Comparison of ENCODE assay signal across 10 cellular contexts in genomic region chr5:163915481-163915961, GRCh38.
A peak's percentile ranks its signal among the peaks of the same experiment; 100 is the strongest.
DNase-seq lines count a peak whose midpoint lies in the region; ATAC-seq, FAIRE-seq and TF ChIP-seq lines count a peak whose summit lies in the region.
"Had no signal": no experiment of that assay in that cellular context is flagged by ENCODE, and none has a peak within 500 bp of the region (broad histone marks: within the 10 kb centered on the region; RNA-seq: fewer than 3 reads in every experiment).

No MANE protein-coding gene starts in this region.

- no peak overlapping the region for H3K23ac ChIP-seq in H9 (ENCODE audit: insufficient read length, low read depth, low read length)
- no peak overlapping the region for H3K23ac ChIP-seq in trophoblast cell (ENCODE audit: low read length)

- no peak for TF ChIP-seq EP300 in K562 (IDR thresholded peaks at IDR 0.05; ENCODE audit: low read length)

- H3K79me2 ChIP-seq in H9 (ENCODE audit: insufficient read depth, low read length) (no peaks in the 10 kb centered on the region), K562 (ENCODE audit: control insufficient read depth, insufficient read depth, low read length) (no peaks in the 10 kb centered on the region), trophoblast cell (ENCODE audit: control insufficient read depth, insufficient read depth, low read length, poor library complexity) (no peaks in the 10 kb centered on the region)

- H2AFZ ChIP-seq in H9 (ENCODE audit: low read length) (no peak overlapping the region), K562 (ENCODE audit: low read depth, low read length) (no peak overlapping the region), trophoblast cell (ENCODE audit: insufficient read depth, low read length, poor library complexity) (no peak overlapping the region)

- no peaks in the 10 kb centered on the region for H3K9me1 ChIP-seq in K562 (ENCODE audit: control insufficient read depth, insufficient read depth, low read length)

- H3K4me1 Mint-ChIP-seq in H9 = peaks cover 11 to 17% of the 10 kb centered on the region in 2 experiments

- no peak overlapping the region for H3K9ac ChIP-seq in H9 (ENCODE audit: extremely low read depth, insufficient read length, low read length)
- H3K9ac ChIP-seq in K562 (ENCODE audit: insufficient read depth in 1 of 2, low read depth in 2 of 2, low read length in 2 of 2) = no peak overlapping the region
- H3K9ac ChIP-seq in trophoblast cell (ENCODE audit: low read length) = no peak overlapping the region

- no peak overlapping the region for H4K91ac ChIP-seq in H9 (ENCODE audit: insufficient read length, low read depth, low read length)
- H4K91ac ChIP-seq in trophoblast cell (ENCODE audit: low read depth, low read length) = peak overlapping the region; percentile 64

- H3K18ac ChIP-seq in H9 (ENCODE audit: insufficient read length, low read depth, low read length) = no peak overlapping the region
- no peak overlapping the region for H3K18ac ChIP-seq in trophoblast cell (ENCODE audit: low read length)

- no peak overlapping the region for H3T11ph ChIP-seq in H9 (ENCODE audit: low read length)

- peak overlapping the region in 2 of 3 experiments; percentile 29 to 44; a peak in 4 of 7 replicates for H3K27ac Mint-ChIP-seq in H9

- POLR2A ChIA-PET in K562 (lab: Yijun Ruan, JAX) = no interaction called here

- H3K4ac ChIP-seq in H9 (ENCODE audit: low read depth, low read length) = no peak overlapping the region
- no peak overlapping the region for H3K4ac ChIP-seq in trophoblast cell (ENCODE audit: low read depth, low read length)

- no peak overlapping the region for H3K4me2 ChIP-seq in H9 (ENCODE audit: insufficient read depth, insufficient read length, low read length)
- H3K4me2 ChIP-seq in K562 (ENCODE audit: insufficient read depth, low read length) = no peak overlapping the region
- no peak overlapping the region for H3K4me2 ChIP-seq in trophoblast cell (ENCODE audit: low read length)

- no peak overlapping the region for H4K5ac ChIP-seq in H9 (ENCODE audit: insufficient read length, low read depth, low read length)

- no peak overlapping the region for H4K12ac ChIP-seq in trophoblast cell (ENCODE audit: low read depth, low read length)

- H3K9me3 ChIP-seq in H9 (ENCODE audit: control insufficient read depth, low read depth, low read length) (no peaks in the 10 kb centered on the region), K562 (replicated peaks; ENCODE audit: control insufficient read depth, insufficient read depth, low read depth, low read length) (0 out of 2 replicates have a peak, but pooled peaks cover 1% of the 10 kb centered on the region), trophoblast cell (ENCODE audit: insufficient read depth, low read depth, low read length) (peaks cover 3% of the 10 kb centered on the region)
- H3K9me3 ChIP-seq: SJSA1 had no signal

- H3K27me3 Mint-ChIP-seq in H9 (ENCODE audit: low read depth) = no peaks in the 10 kb centered on the region

- H2BK15ac ChIP-seq in H9 (ENCODE audit: low read depth, low read length) = no peak overlapping the region

- no peak overlapping the region for H3K4me3 Mint-ChIP-seq in H9

- no peak overlapping the region for H3K14ac ChIP-seq in H9 (ENCODE audit: insufficient read depth, low read length)
- H3K14ac ChIP-seq in trophoblast cell (ENCODE audit: low read length) = no peak overlapping the region

- no peak for FAIRE-seq in K562 (lab: Jason Lieb, UNC)
- FAIRE-seq: islet of Langerhans had no signal

- peaks cover 5 to 8% (median 7%) of the 10 kb centered on the region in 3 experiments; a peak in 5 of 7 replicates for H3K36me3 Mint-ChIP-seq in H9 (ENCODE audit: insufficient read depth in 1 of 3, low read depth in 3 of 3)

- no peaks in the 10 kb centered on the region for H3K79me1 ChIP-seq in H9 (ENCODE audit: insufficient read depth, low read depth, low read length, poor library complexity, severe bottlenecking)
- peaks cover 9% of the 10 kb centered on the region for H3K79me1 ChIP-seq in trophoblast cell (ENCODE audit: low read length)

- intact Hi-C loops in K562 (cut with micrococcal nuclease) = no loop called here

- H3K4me1 ChIP-seq in H9 (ENCODE audit: insufficient read depth, low read length) = peaks cover 4% of the 10 kb centered on the region; the same call in 1 of the 2 replicates
- H3K4me1 ChIP-seq in K562 (replicated peaks in 1 of 2; ENCODE audit: control insufficient read depth in 2 of 2, insufficient read depth in 2 of 2, low read length in 2 of 2) = no peaks in the 10 kb centered on the region
- peaks cover 12 to 14% of the 10 kb centered on the region in 2 experiments for H3K4me1 ChIP-seq in trophoblast cell (ENCODE audit: control insufficient read depth in 1 of 2, insufficient read depth in 2 of 2, low read length in 2 of 2)
- H3K4me1 ChIP-seq: SJSA1 had no signal

- H3K4me3 ChIP-seq in K562 (no peak overlapping the region), trophoblast cell (ENCODE audit: low read depth, low read length) (no peak overlapping the region)
- H3K4me3 ChIP-seq: SJSA1 had no signal

- H2BK120ac ChIP-seq in H9 (ENCODE audit: low read depth, low read length, poor library complexity, severe bottlenecking) = no peak overlapping the region
- no peak overlapping the region for H2BK120ac ChIP-seq in trophoblast cell (ENCODE audit: insufficient read depth, low read length, poor library complexity)

- no peak overlapping the region for H3K56ac ChIP-seq in H9 (ENCODE audit: insufficient read length, low read depth, low read length)

- CTCF ChIA-PET in K562 (lab: Yijun Ruan, JAX; ENCODE audit: low intra/inter-chr PET ratio) = no interaction called here

- no peak for TF ChIP-seq RAD21 in K562 (CRISPR knock-in tag; conservative IDR thresholded peaks at IDR 0.05 in 1 of 2, IDR thresholded peaks at IDR 0.05 in 1 of 2)

- H3K36me3 ChIP-seq in K562 (ENCODE audit: control insufficient read depth, insufficient read depth, low read length) = no peaks in the 10 kb centered on the region
- no peaks in the 10 kb centered on the region for H3K36me3 ChIP-seq in trophoblast cell (ENCODE audit: control insufficient read depth in 1 of 2, insufficient read depth in 2 of 2, low read length in 2 of 2)
- H3K36me3 ChIP-seq: SJSA1 had no signal

- H2BK20ac ChIP-seq in H9 (ENCODE audit: low read depth, low read length, poor library complexity, severe bottlenecking) = no peak overlapping the region

- H3K27me3 ChIP-seq in H9 (ENCODE audit: insufficient read depth, low read length) (no peaks in the 10 kb centered on the region), K562 (ENCODE audit: control insufficient read depth in 2 of 2, insufficient read depth in 2 of 2, low read length in 2 of 2) (no peaks in the 10 kb centered on the region), trophoblast cell (ENCODE audit: insufficient read depth, low read length) (no peaks in the 10 kb centered on the region)
- H3K27me3 ChIP-seq: SJSA1 had no signal

- in situ Hi-C loops in K562 (cut with MboI) = no loop called here

- peaks cover 9 to 11% of the 10 kb centered on the region in 2 experiments for H3K9me3 Mint-ChIP-seq in H9

- H3K27ac ChIP-seq in H9 (ENCODE audit: insufficient read length, low read depth, low read length) (no peak overlapping the region), K562 (ENCODE audit: extremely low read depth, low read depth, low read length) (no peak overlapping the region), trophoblast cell (ENCODE audit: low read depth, low read length) (no peak overlapping the region)
- H3K27ac ChIP-seq: SJSA1 had no signal

- ATAC-seq in GM18508 (IDR thresholded peaks at IDR 0.05; ENCODE audit: insufficient read depth, unreplicated experiment) = peak; percentile 72
- ATAC-seq in K562 = peak; percentile 57; the same call in 2 of the 3 replicates

- no peaks in the 10 kb centered on the region for H3K23me2 ChIP-seq in H9 (ENCODE audit: insufficient read length, low read depth, low read length, poor library complexity, severe bottlenecking)

- BruUV-seq in K562 (replicated peaks; lab: Mats Ljungman, UMichigan) = no TSS peak

- H2BK12ac ChIP-seq in H9 (ENCODE audit: insufficient read length, low read depth, low read length) = no peak overlapping the region
- H2BK12ac ChIP-seq in trophoblast cell (ENCODE audit: low read length) = no peak overlapping the region

- DNase-seq in H9 (no peak), M059J (ENCODE audit: low read depth) (peak; percentile 54), K562 (ENCODE audit: extremely low read depth in 1 of 4, low spot score in 3 of 4) (peak in 1 of 4 experiments; percentile 2), trophoblast cell (no peak), activated T-cell treated with anti-CD3 and anti-CD28 coated beads for 4 hours (no peak), NCI-H187 (lab: John Stamatoyannopoulos, UW) (no peak), T1000 (lab: John Stamatoyannopoulos, UW) (no peak)

- H2BK5ac ChIP-seq in H9 (ENCODE audit: insufficient read length, low read length) = no peak overlapping the region
- H2BK5ac ChIP-seq in trophoblast cell (ENCODE audit: low read depth, low read length, poor library complexity) = no peak overlapping the region

- no peak for TF ChIP-seq POLR2A in K562 (conservative IDR thresholded peaks at IDR 0.05)

- TF ChIP-seq CTCF in H9 (conservative IDR thresholded peaks at IDR 0.05) = no peak
- no peak for TF ChIP-seq CTCF in K562 (IDR thresholded peaks at IDR 0.05 in 2 of 3, conservative IDR thresholded peaks at IDR 0.05 in 1 of 3; ENCODE audit: insufficient read depth in 2 of 3, low read depth in 1 of 3, low read length in 3 of 3)

- no peak overlapping the region for H2AK5ac ChIP-seq in H9 (ENCODE audit: insufficient read length, low read length)
- no peak overlapping the region for H2AK5ac ChIP-seq in trophoblast cell (ENCODE audit: low read length)

- H4K8ac ChIP-seq in H9 (replicated peaks; ENCODE audit: insufficient read length, low read depth, low read length) (no peak overlapping the region), trophoblast cell (ENCODE audit: low read depth, low read length) (no peak overlapping the region)

- H4K20me1 ChIP-seq in H9 (ENCODE audit: control insufficient read depth, insufficient read depth, insufficient read length) (no peaks in the 10 kb centered on the region), K562 (replicated peaks; ENCODE audit: control insufficient read depth, insufficient read depth, low read length) (no peaks in the 10 kb centered on the region)

- no CpG with 5 or more reads among the region's 9 CpGs for WGBS in H9 (ENCODE audit: extremely low coverage, insufficient read length, low lambda C conversion rate)
- WGBS in K562 (ENCODE audit: insufficient coverage, low coverage, missing lambda C conversion rate) = 0% methylated on average over 9 of the region's 9 CpGs
- WGBS in trophoblast cell (ENCODE audit: extremely low coverage, insufficient coverage, insufficient read length) = no CpG with 5 or more reads among the region's 9 CpGs
